In the genomic region with DNA sequence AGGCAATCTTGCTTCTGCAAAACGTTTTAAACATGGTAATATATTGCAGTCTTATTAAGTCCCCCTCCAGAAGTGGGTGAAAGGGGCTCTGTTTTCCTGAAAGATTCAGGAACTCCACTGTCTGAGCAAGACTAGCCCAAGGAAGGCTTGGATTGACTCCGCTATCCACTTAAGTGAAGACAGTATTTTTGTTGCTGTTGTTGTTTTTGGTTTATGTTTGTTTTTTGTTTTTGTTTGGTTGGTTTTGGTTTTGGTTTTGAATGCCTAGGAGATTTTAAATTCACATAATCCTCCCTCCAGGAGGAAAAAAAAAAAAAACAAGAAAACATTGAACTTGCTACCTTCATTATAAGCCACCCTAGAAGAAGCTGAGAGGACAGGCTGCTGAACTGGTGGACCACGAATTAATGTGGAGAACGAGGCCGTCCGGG, we compare ENCODE assay signal across 9 cellular contexts. TPM values are rescaled to one million over a fixed set of nuclear protein-coding genes. Genes with fewer than 3 reads are reported as not detected.
DNase-seq lines count a peak whose midpoint lies in the region; ATAC-seq and TF ChIP-seq lines count a peak whose summit lies in the region.
"Had no signal": no experiment of that assay in that cellular context is flagged by ENCODE, and none has a peak within 500 bp of the region (broad histone marks: within the 10 kb centered on the region; RNA-seq: fewer than 3 reads in every experiment).

No MANE protein-coding gene starts in this region.

- no peaks in the 10 kb centered on the region for H3K9me3 Mint-ChIP-seq in activated naive CD8-positive, alpha-beta T cell treated with anti-CD3 and anti-CD28 coated beads for 36 hours

- H3K27me3 ChIP-seq in HCT116 (ENCODE audit: insufficient read depth, low read length) = no peaks in the 10 kb centered on the region
- H3K27me3 ChIP-seq in iPS-20b (ENCODE audit: insufficient read depth, low read length) = peaks cover 76% of the 10 kb centered on the region
- H3K27me3 ChIP-seq in spleen (replicated peaks in 1 of 7) = peaks cover 0 to 83% (median 10%) of the 10 kb centered on the region in 7 donors

- peaks cover 71% of the 10 kb centered on the region for H3K27me3 Mint-ChIP-seq in activated naive CD8-positive, alpha-beta T cell treated with anti-CD3 and anti-CD28 coated beads for 36 hours

- H3K9me3 ChIP-seq in HCT116 (ENCODE audit: control insufficient read depth in 1 of 2, insufficient read depth in 1 of 2, low read depth in 1 of 2, low read length in 2 of 2) (no peaks in the 10 kb centered on the region), iPS-20b (ENCODE audit: insufficient read depth, low read depth, low read length) (no peaks in the 10 kb centered on the region), spleen (no peaks in the 10 kb centered on the region)

- 16 to 20% (median 18%) methylated on average over 6 of the region's 6 CpGs for WGBS in spleen, 5 donors

- no peak overlapping the region for H3K27ac ChIP-seq in HCT116 (ENCODE audit: low read depth, low read length)
- no peak overlapping the region for H3K27ac ChIP-seq in iPS-20b (ENCODE audit: low read length)
- peak overlapping the region in 6 of 8 donors; percentile 20 to 85 (median 66) for H3K27ac ChIP-seq in spleen

- RAD21 ChIA-PET in HCT116 (lab: Charles Lee; ENCODE audit: low non-redundant PET in 1 of 2, low total read pairs in 2 of 2, uncharacterized antibody in 2 of 2, unreplicated experiment in 2 of 2) = no interaction called here

- CTCF ChIA-PET in HCT116 (lab: Charles Lee) = no interaction called here

- no peaks in the 10 kb centered on the region for H3K36me3 ChIP-seq in HCT116 (ENCODE audit: control insufficient read depth in 1 of 2, insufficient read depth in 2 of 2, low read length in 2 of 2)
- no peaks in the 10 kb centered on the region for H3K36me3 ChIP-seq in iPS-20b (ENCODE audit: insufficient read depth, low read depth, low read length)
- H3K36me3 ChIP-seq in spleen = no peaks in the 10 kb centered on the region

- H3K4me1 ChIP-seq in HCT116 (ENCODE audit: control insufficient read depth in 1 of 2, insufficient read depth in 2 of 2, low read length in 2 of 2) (peaks cover 3 to 17% of the 10 kb centered on the region in 2 experiments; a peak in 2 of 4 replicates), iPS-20b (ENCODE audit: insufficient read depth, low read length) (peaks cover 43% of the 10 kb centered on the region), spleen (peaks cover 25 to 89% (median 70%) of the 10 kb centered on the region in 6 donors)

- peak overlapping the region; percentile 70 for H3K4me2 ChIP-seq in HCT116 (ENCODE audit: low read length)

- no peaks in the 10 kb centered on the region for H3K79me2 ChIP-seq in HCT116 (ENCODE audit: insufficient read depth, low read length)

- peak overlapping the region; percentile 84 for H2AFZ ChIP-seq in HCT116 (ENCODE audit: low read depth, low read length, poor library complexity, severe bottlenecking)

- intact Hi-C loops in HCT116 (cut with micrococcal nuclease) (loop anchor here (10.0 kb wide), 1 partner anchor 532 kb away; no protein-coding TSS in a partner anchor), spleen (cut with DNase I; ENCODE audit: low total_unique reads) (loop anchor here (5.0 kb wide), 1 partner anchor 399 kb away; no protein-coding TSS in a partner anchor)

- no TSS peak for BruUV-seq in HCT116 (replicated peaks; lab: Mats Ljungman, UMichigan)

- TF ChIP-seq CTCF in HCT116 (IDR thresholded peaks at IDR 0.05 in 2 of 3, conservative IDR thresholded peaks at IDR 0.05 in 1 of 3; ENCODE audit: borderline replicate concordance in 1 of 3, insufficient read depth in 1 of 3, low read depth in 2 of 3, low read length in 2 of 3) (no peak), spleen (IDR thresholded peaks at IDR 0.05 in 8 of 11, conservative IDR thresholded peaks at IDR 0.05 in 3 of 11) (no peak)

- no peak for TF ChIP-seq RAD21 in HCT116 (IDR thresholded peaks at IDR 0.05; ENCODE audit: low read depth)

- no peaks in the 10 kb centered on the region for H3K36me3 Mint-ChIP-seq in activated naive CD8-positive, alpha-beta T cell treated with anti-CD3 and anti-CD28 coated beads for 36 hours

- TF ChIP-seq POLR2A in HCT116 (IDR thresholded peaks at IDR 0.05; ENCODE audit: borderline replicate concordance, extremely low read depth, insufficient read depth, insufficient read length) (no peak), spleen (IDR thresholded peaks at IDR 0.05) (no peak)

- H3K4me3 ChIP-seq in HCT116 (replicated peaks in 1 of 2; ENCODE audit: low read depth in 1 of 2, low read length in 2 of 2) (peak overlapping the region; percentile 30 to 46; a peak in 3 of 4 replicates), iPS-20b (ENCODE audit: low read length) (peak overlapping the region; percentile 73), spleen (peak overlapping the region; percentile 11 to 71 (median 42))

- H3K9me2 ChIP-seq in HCT116 (ENCODE audit: insufficient read depth) = no peaks in the 10 kb centered on the region

- DNase-seq in HCT116 (ENCODE audit: low read depth, low spot score) (no peak), spleen (no peak), iPS-NIHi11 (ENCODE audit: low spot score) (no peak), NCI-H510A (lab: John Stamatoyannopoulos, UW) (no peak)
- DNase-seq in activated naive CD8-positive, alpha-beta T cell treated with anti-CD3 and anti-CD28 coated beads for 36 hours = no peak
- DNase-seq in central memory CD4-positive, alpha-beta T cell = no peak
- DNase-seq: SHP77 had no signal

- ATAC-seq in HCT116 (no peak), HG02763 (IDR thresholded peaks at IDR 0.05; ENCODE audit: unreplicated experiment) (no peak)

- H3K9ac ChIP-seq in HCT116 (ENCODE audit: low read length) (0 out of 2 replicates have a peak overlapping the region, but pooled peaks have one; percentile 14), iPS-20b (ENCODE audit: low read depth, low read length) (no peak overlapping the region)

- no peak overlapping the region for H3K27ac Mint-ChIP-seq in activated naive CD8-positive, alpha-beta T cell treated with anti-CD3 and anti-CD28 coated beads for 36 hours

- POLR2A ChIA-PET in HCT116 (lab: Charles Lee) = no interaction called here

- peak overlapping the region; percentile 74 for H3K4me3 Mint-ChIP-seq in activated naive CD8-positive, alpha-beta T cell treated with anti-CD3 and anti-CD28 coated beads for 36 hours

- H3K4me1 Mint-ChIP-seq in activated naive CD8-positive, alpha-beta T cell treated with anti-CD3 and anti-CD28 coated beads for 36 hours = peaks cover 39% of the 10 kb centered on the region

- no peaks in the 10 kb centered on the region for H4K20me1 ChIP-seq in HCT116 (ENCODE audit: insufficient read depth)

TF ChIP-seq in HCT116, 20 proteins besides CTCF, POLR2A, EP300 and RAD21 (continues in another document):
- TF ChIP-seq, protein P1, sequence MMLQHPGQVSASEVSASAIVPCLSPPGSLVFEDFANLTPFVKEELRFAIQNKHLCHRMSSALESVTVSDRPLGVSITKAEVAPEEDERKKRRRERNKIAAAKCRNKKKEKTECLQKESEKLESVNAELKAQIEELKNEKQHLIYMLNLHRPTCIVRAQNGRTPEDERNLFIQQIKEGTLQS (IDR thresholded peaks at IDR 0.05) = no peak
- TF ChIP-seq, protein P2, sequence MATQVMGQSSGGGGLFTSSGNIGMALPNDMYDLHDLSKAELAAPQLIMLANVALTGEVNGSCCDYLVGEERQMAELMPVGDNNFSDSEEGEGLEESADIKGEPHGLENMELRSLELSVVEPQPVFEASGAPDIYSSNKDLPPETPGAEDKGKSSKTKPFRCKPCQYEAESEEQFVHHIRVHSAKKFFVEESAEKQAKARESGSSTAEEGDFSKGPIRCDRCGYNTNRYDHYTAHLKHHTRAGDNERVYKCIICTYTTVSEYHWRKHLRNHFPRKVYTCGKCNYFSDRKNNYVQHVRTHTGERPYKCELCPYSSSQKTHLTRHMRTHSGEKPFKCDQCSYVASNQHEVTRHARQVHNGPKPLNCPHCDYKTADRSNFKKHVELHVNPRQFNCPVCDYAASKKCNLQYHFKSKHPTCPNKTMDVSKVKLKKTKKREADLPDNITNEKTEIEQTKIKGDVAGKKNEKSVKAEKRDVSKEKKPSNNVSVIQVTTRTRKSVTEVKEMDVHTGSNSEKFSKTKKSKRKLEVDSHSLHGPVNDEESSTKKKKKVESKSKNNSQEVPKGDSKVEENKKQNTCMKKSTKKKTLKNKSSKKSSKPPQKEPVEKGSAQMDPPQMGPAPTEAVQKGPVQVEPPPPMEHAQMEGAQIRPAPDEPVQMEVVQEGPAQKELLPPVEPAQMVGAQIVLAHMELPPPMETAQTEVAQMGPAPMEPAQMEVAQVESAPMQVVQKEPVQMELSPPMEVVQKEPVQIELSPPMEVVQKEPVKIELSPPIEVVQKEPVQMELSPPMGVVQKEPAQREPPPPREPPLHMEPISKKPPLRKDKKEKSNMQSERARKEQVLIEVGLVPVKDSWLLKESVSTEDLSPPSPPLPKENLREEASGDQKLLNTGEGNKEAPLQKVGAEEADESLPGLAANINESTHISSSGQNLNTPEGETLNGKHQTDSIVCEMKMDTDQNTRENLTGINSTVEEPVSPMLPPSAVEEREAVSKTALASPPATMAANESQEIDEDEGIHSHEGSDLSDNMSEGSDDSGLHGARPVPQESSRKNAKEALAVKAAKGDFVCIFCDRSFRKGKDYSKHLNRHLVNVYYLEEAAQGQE (IDR thresholded peaks at IDR 0.05; ENCODE audit: low read depth) = no peak
- TF ChIP-seq CEBPB (IDR thresholded peaks at IDR 0.05; ENCODE audit: low read depth) = no peak
- no peak for TF ChIP-seq POLR2AphosphoS5 (IDR thresholded peaks at IDR 0.05; ENCODE audit: low read depth, low read length)
- TF ChIP-seq EZH2phosphoT487 (IDR thresholded peaks at IDR 0.05; ENCODE audit: borderline replicate concordance) = no peak
- TF ChIP-seq, protein P3, sequence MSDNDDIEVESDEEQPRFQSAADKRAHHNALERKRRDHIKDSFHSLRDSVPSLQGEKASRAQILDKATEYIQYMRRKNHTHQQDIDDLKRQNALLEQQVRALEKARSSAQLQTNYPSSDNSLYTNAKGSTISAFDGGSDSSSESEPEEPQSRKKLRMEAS (IDR thresholded peaks at IDR 0.05) = no peak
- TF ChIP-seq YY1 (IDR thresholded peaks at IDR 0.05; ENCODE audit: extremely low read depth, insufficient replicate concordance, low read depth, low read length) = no peak
- TF ChIP-seq JUND (IDR thresholded peaks at IDR 0.05) = no peak
- no peak for TF ChIP-seq ZFX (IDR thresholded peaks at IDR 0.05)
- no peak for TF ChIP-seq CBX3 (IDR thresholded peaks at IDR 0.05; ENCODE audit: low read depth)
- TF ChIP-seq EZH2 (IDR thresholded peaks at IDR 0.05) = no peak
- no peak for TF ChIP-seq ZNF274 (IDR thresholded peaks at IDR 0.05; ENCODE audit: low read depth, low read length)
- TF ChIP-seq TCF7L2 (IDR thresholded peaks at IDR 0.05; ENCODE audit: borderline replicate concordance, extremely low read depth, insufficient read depth, insufficient read length) = no peak
- TF ChIP-seq FOSL1 (IDR thresholded peaks at IDR 0.05; ENCODE audit: low read depth) = no peak
- no peak for TF ChIP-seq ELF1 (IDR thresholded peaks at IDR 0.05; ENCODE audit: borderline replicate concordance, low read depth)

RNA-seq across cellular contexts. Expression of a gene that starts 29.1 kb away (rescaled TPM):
- total RNA-seq in HCT116 (2021; ENCODE audit: unreplicated experiment) = 17.2 TPM
- polyA plus RNA-seq in HCT116 (2012) = 4.1 and 4.3 TPM in 2 replicates
- total RNA-seq in activated naive CD8-positive, alpha-beta T cell treated with anti-CD3 and anti-CD28 coated beads for 36 hours = 1 to 10 TPM; 1.3 to 1.7 TPM
- total RNA-seq in spleen = 10 to 100 TPM; 33.2 to 76.8 (median 40.1) TPM
- 1 to 10 TPM; 3.1 to 3.7 (median 3.1) TPM for polyA plus RNA-seq in spleen

Comparison
In these comparisons a context has a peak if more than half of its experiments do, and no peak if none do; other contexts are left out.
1. H3K27ac ChIP-seq: peak in spleen (6 of 8); none in HCT116 (single experiment) and iPS-20b (single experiment).
2. Peak in every context shown above with its lines, with median percentiles within 50 percentile points of each other: H3K4me3 ChIP-seq.